Comparison of ENCODE assay signal across 10 cellular contexts in genomic region chr12:119681953-119682352, GRCh38. TPM values are rescaled to one million over a fixed set of nuclear protein-coding genes. Genes with fewer than 3 reads are reported as not detected.
DNase-seq lines count a peak whose midpoint lies in the region; ATAC-seq and TF ChIP-seq lines count a peak whose summit lies in the region.
"Had no signal": no experiment of that assay in that cellular context is flagged by ENCODE, and none has a peak within 500 bp of the region (broad histone marks: within the 10 kb centered on the region; RNA-seq: fewer than 3 reads in every experiment).

No MANE protein-coding gene starts in this region.

- ATAC-seq in GM18873 (IDR thresholded peaks at IDR 0.05; ENCODE audit: low FRiP score, unreplicated experiment) (peak; percentile 51), HG03432 (IDR thresholded peaks at IDR 0.05; ENCODE audit: unreplicated experiment) (peak; percentile 75), GM19467 (IDR thresholded peaks at IDR 0.05; ENCODE audit: unreplicated experiment) (no peak)

- DNase-seq in A673 (ENCODE audit: low spot score) (no peak), epithelial cell of esophagus (ENCODE audit: low read depth) (peak; percentile 10), hypothalamus (lab: John Stamatoyannopoulos, UW) (no peak)
- DNase-seq in stimulated activated naive CD4-positive, alpha-beta T cell treated with Interleukin-2 at 50 U/mL for 16 hours (lab: John Stamatoyannopoulos, UW) = no peak
- no peak for DNase-seq in activated CD8-positive, alpha-beta memory T cell treated with anti-CD3 and anti-CD28 coated beads, Interleukin-2, amount 50 U/mL, for 48 hours
- DNase-seq: DMS153, NCI-H524 treated with DMSO at 0.1 percent for 48 hours had no signal

- H3K4me3 ChIP-seq in A673 (ENCODE audit: low read depth, low read length, poor library complexity, severe bottlenecking) (no peak overlapping the region), epithelial cell of esophagus (ENCODE audit: low read length) (no peak overlapping the region)

- peaks cover 28% of the 10 kb centered on the region for H3K36me3 ChIP-seq in A673 (ENCODE audit: insufficient read depth, low read length, poor library complexity, severe bottlenecking)

- H3K4me1 ChIP-seq in A673 (ENCODE audit: insufficient read depth, low read length, poor library complexity, severe bottlenecking) = no peaks in the 10 kb centered on the region

- H3K27ac ChIP-seq in A673 (ENCODE audit: low read depth, low read length, poor library complexity, severe bottlenecking) = peak overlapping the region; percentile 22

- CTCF ChIA-PET in A673 (lab: Charles Lee) = no interaction called here

- H3K27me3 ChIP-seq in A673 (replicated peaks; ENCODE audit: insufficient read depth, low read depth, low read length, poor library complexity) = no peaks in the 10 kb centered on the region

- POLR2A ChIA-PET in A673 (lab: Charles Lee; ENCODE audit: low non-redundant PET) = no interaction called here

- intact Hi-C loops in A673 (cut with micrococcal nuclease; ENCODE audit: unreplicated experiment) = no loop called here

- no TSS peak for BruUV-seq in A673 (replicated peaks; lab: Mats Ljungman, UMichigan)

- TF ChIP-seq CTCF in A673 (conservative IDR thresholded peaks at IDR 0.05; ENCODE audit: low read depth, low read length) (no peak), epithelial cell of esophagus (IDR thresholded peaks at IDR 0.05; ENCODE audit: insufficient read depth, low read depth, low read length, missing control alignments) (no peak)

- H3K9me3 ChIP-seq in A673 (ENCODE audit: low read depth, low read length, poor library complexity, severe bottlenecking) = no peaks in the 10 kb centered on the region

RNA-seq across cellular contexts. Expression of gene PRKAB1, which starts 14.0 kb away (rescaled TPM):
- total RNA-seq in A673 (2021) = 33.7 and 34.1 TPM in 2 replicates
